ENCODE assay signal across 1 cellular context in genomic region chr16:4474192-4474961, GRCh38.
TF ChIP-seq lines count a peak whose summit lies in the region.

Gene NMRAL1, minus strand, starts transcription at chr16:4474625. Its CDS starts 493 bp downstream, at chr16:4474132.

TF ChIP-seq in H1, 55 proteins besides CTCF, POLR2A, EP300 and RAD21:
- TF ChIP-seq HDAC2 (IDR thresholded peaks at IDR 0.05; ENCODE audit: borderline replicate concordance in 1 of 2, low read depth in 2 of 2, low read length in 2 of 2), result 0 out of 4 replicates have a peak, but pooled peaks of 1 of the 2 experiments have one; percentile 57
- TF ChIP-seq SIX5 (IDR thresholded peaks at IDR 0.05; ENCODE audit: low read depth, low read length), result no peak
- no peak for TF ChIP-seq CHD7 (IDR thresholded peaks at IDR 0.05; ENCODE audit: insufficient replicate concordance, low read length)
- peak; percentile 64 for TF ChIP-seq USF2 (IDR thresholded peaks at IDR 0.05; ENCODE audit: low read length)
- no peak for TF ChIP-seq SP1 (IDR thresholded peaks at IDR 0.05; ENCODE audit: low read depth, low read length)
- peak; percentile 95 for TF ChIP-seq ASH2L (IDR thresholded peaks at IDR 0.05; ENCODE audit: low read length)
- peak; percentile 85 for TF ChIP-seq BRCA1 (IDR thresholded peaks at IDR 0.05; ENCODE audit: low read depth, low read length)
- peak; percentile 77 for TF ChIP-seq CREB1 (IDR thresholded peaks at IDR 0.05)
- TF ChIP-seq BACH1 (IDR thresholded peaks at IDR 0.05; ENCODE audit: low read length), result no peak
- no peak for TF ChIP-seq RFX5 (IDR thresholded peaks at IDR 0.05; ENCODE audit: borderline replicate concordance, low read depth, low read length)
- TF ChIP-seq EGR1 (IDR thresholded peaks at IDR 0.05; ENCODE audit: borderline replicate concordance, low read depth, low read length), result peak; percentile 32; the same call in 1 of the 2 replicates
- TF ChIP-seq ATF3 (IDR thresholded peaks at IDR 0.05; ENCODE audit: insufficient read depth, low read depth, low read length), result no peak
- TF ChIP-seq CHD2 (IDR thresholded peaks at IDR 0.05; ENCODE audit: low read length), result peak; percentile 98
- peak; percentile 91 for TF ChIP-seq PHF8 (conservative IDR thresholded peaks at IDR 0.05; ENCODE audit: low read depth, low read length)
- TF ChIP-seq SIN3A (conservative IDR thresholded peaks at IDR 0.05 in 1 of 2, IDR thresholded peaks at IDR 0.05 in 1 of 2; ENCODE audit: low read depth in 1 of 2, low read length in 2 of 2), result peak in 1 of 2 experiments; percentile 70; a peak in 1 of 4 replicates
- TF ChIP-seq E2F6 (IDR thresholded peaks at IDR 0.05), result peak; percentile 99
- TF ChIP-seq CBX5 (IDR thresholded peaks at IDR 0.05; ENCODE audit: low read depth, low read length), result no peak
- no peak for TF ChIP-seq SUZ12 (IDR thresholded peaks at IDR 0.05; ENCODE audit: low read length)
- peak; percentile 61 for TF ChIP-seq KDM4A (IDR thresholded peaks at IDR 0.05; ENCODE audit: low read depth, low read length, severe bottlenecking)
- TF ChIP-seq YY1 (IDR thresholded peaks at IDR 0.05; ENCODE audit: low read depth, low read length), result no peak
- peak; percentile 62; the same call in 1 of the 2 replicates for TF ChIP-seq KDM1A (IDR thresholded peaks at IDR 0.05; ENCODE audit: borderline replicate concordance, low read length)
- peak; percentile 76; the same call in 1 of the 2 replicates for TF ChIP-seq RBBP5 (IDR thresholded peaks at IDR 0.05; ENCODE audit: borderline replicate concordance, low read depth, low read length)
- TF ChIP-seq CBX8 (IDR thresholded peaks at IDR 0.05; ENCODE audit: borderline replicate concordance, low read depth, low read length), result no peak
- no peak for TF ChIP-seq RNF2 (IDR thresholded peaks at IDR 0.05; ENCODE audit: borderline replicate concordance, low read depth, low read length, missing control alignments, poor library complexity, severe bottlenecking)
- TF ChIP-seq JUND (IDR thresholded peaks at IDR 0.05; ENCODE audit: low read length), result 0 out of 2 replicates have a peak, but pooled peaks have one; percentile 4
- TF ChIP-seq TAF1 (IDR thresholded peaks at IDR 0.05; ENCODE audit: low read depth, low read length), result peak; percentile 87
- TF ChIP-seq SP2 (IDR thresholded peaks at IDR 0.05; ENCODE audit: low read length), result no peak
- TF ChIP-seq CEBPB (IDR thresholded peaks at IDR 0.05; ENCODE audit: low read depth, low read length), result no peak
- peak; percentile 66; the same call in 1 of the 2 replicates for TF ChIP-seq TBP (IDR thresholded peaks at IDR 0.05; ENCODE audit: low read depth, low read length)
- TF ChIP-seq MAX (IDR thresholded peaks at IDR 0.05), result peak; percentile 100
- peak; percentile 87 for TF ChIP-seq TAF7 (optimal IDR thresholded peaks at IDR 0.05; ENCODE audit: borderline replicate concordance, low read depth, low read length)
- TF ChIP-seq POLR2AphosphoS5 (IDR thresholded peaks at IDR 0.05; ENCODE audit: low read depth, low read length), result peak; percentile 65; the same call in 1 of the 2 replicates
- TF ChIP-seq SP4 (IDR thresholded peaks at IDR 0.05; ENCODE audit: low read length), result no peak
